9 cellular contexts compared by ENCODE assay signal in the genomic region with DNA sequence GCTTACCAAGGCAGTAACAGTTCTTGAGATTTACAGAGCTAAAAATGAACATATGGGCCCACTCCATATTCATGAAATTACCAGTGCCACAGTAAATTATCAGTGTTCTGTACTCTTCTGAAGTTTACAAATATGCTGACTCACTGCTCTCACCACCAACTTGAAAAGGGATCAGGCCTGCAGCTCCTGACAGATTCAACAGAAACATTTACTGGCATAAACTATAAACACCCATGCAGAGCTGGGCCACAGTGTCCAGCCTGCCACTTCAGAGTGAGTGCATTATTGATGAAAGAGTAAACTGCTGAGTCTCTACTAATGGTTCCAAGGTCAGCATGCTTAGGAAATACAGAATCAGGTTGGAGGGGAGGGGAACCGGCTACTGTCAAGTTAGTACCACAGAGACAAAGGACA.
DNase-seq lines count a peak whose midpoint lies in the region; ATAC-seq, FAIRE-seq and TF ChIP-seq lines count a peak whose summit lies in the region.
"Had no signal": no experiment of that assay in that cellular context is flagged by ENCODE, and none has a peak within 500 bp of the region (broad histone marks: within the 10 kb centered on the region; RNA-seq: fewer than 3 reads in every experiment).

No MANE protein-coding gene starts in this region.

- no peaks in the 10 kb centered on the region for H3K9me2 ChIP-seq in MM.1S (replicated peaks; ENCODE audit: insufficient read depth, low read length)

- H2AFZ ChIP-seq in MM.1S (ENCODE audit: low read length): no peak overlapping the region

- ATAC-seq in mucosa of descending colon (peak; percentile 18), GM21723 (IDR thresholded peaks at IDR 0.05; ENCODE audit: unreplicated experiment) (no peak), GM21576 (IDR thresholded peaks at IDR 0.05; ENCODE audit: unreplicated experiment) (no peak)
- no peak for ATAC-seq in activated CD4-positive, CD25-positive, alpha-beta regulatory T cell treated with anti-CD3 and anti-CD28 coated beads, Interleukin-2, amount 50 U/mL, for 24 hours

- intact Hi-C loops in mucosa of descending colon (cut with DNase I, micrococcal nuclease): no loop called here

- peaks cover 20% of the 10 kb centered on the region for H3F3A ChIP-seq in MM.1S (ENCODE audit: insufficient read depth, low read length)

- H4K20me1 ChIP-seq in MM.1S (ENCODE audit: insufficient read depth, low read length): no peaks in the 10 kb centered on the region

- no peak overlapping the region for H3K4me3 ChIP-seq in MM.1S (ENCODE audit: low read length)
- H3K4me3 ChIP-seq in mucosa of descending colon: no peak overlapping the region

- H3K4me1 ChIP-seq in MM.1S (ENCODE audit: low read length): peaks cover 29% of the 10 kb centered on the region
- no peaks in the 10 kb centered on the region for H3K4me1 ChIP-seq in mucosa of descending colon (ENCODE audit: low read depth)

- no peak for TF ChIP-seq POLR2A in GM12891 (IDR thresholded peaks at IDR 0.05; ENCODE audit: low read depth, low read length)

- H3K27ac ChIP-seq in MM.1S (ENCODE audit: low read length): peak overlapping the region; percentile 67

- 0 out of 2 replicates have a peak overlapping the region, but pooled peaks have one; percentile 2 for H3K9ac ChIP-seq in MM.1S (ENCODE audit: low read length)

- peak; percentile 16 for DNase-seq in AG09319 (ENCODE audit: extremely low read depth, low read depth)
- DNase-seq in MM.1S: no peak
- DNase-seq in dedifferentiated amniotic fluid mesenchymal stem cell (ENCODE audit: extremely low spot score): peak; percentile 51
- DNase-seq in mucosa of descending colon: no peak
- no peak for DNase-seq in GM12891 (ENCODE audit: insufficient read length, low spot score)
- DNase-seq: activated CD8-positive, alpha-beta memory T cell treated with anti-CD3 and anti-CD28 coated beads for 24 hours had no signal

- H3K27me3 ChIP-seq in MM.1S (replicated peaks; ENCODE audit: insufficient read depth, low read length): no peaks in the 10 kb centered on the region

- peaks cover 44% of the 10 kb centered on the region for H3K79me2 ChIP-seq in MM.1S (ENCODE audit: low read length)

- peaks cover 6% of the 10 kb centered on the region for H3K36me3 ChIP-seq in MM.1S (replicated peaks; ENCODE audit: insufficient read depth, low read length)
- H3K36me3 ChIP-seq in mucosa of descending colon (ENCODE audit: low read depth): no peaks in the 10 kb centered on the region

- H3K4me2 ChIP-seq in MM.1S (ENCODE audit: low read depth, low read length): peak overlapping the region; percentile 14; the same call in 1 of the 2 replicates

- FAIRE-seq in GM12891 (lab: Jason Lieb, UNC): no peak

- H3K9me3 ChIP-seq in MM.1S (replicated peaks; ENCODE audit: insufficient read depth, low read length) (no peaks in the 10 kb centered on the region), mucosa of descending colon (no peaks in the 10 kb centered on the region)

- no peak for TF ChIP-seq CTCF in AG09319 (IDR thresholded peaks at IDR 0.05; ENCODE audit: low read depth, low read length)
- no peak for TF ChIP-seq CTCF in MM.1S (IDR thresholded peaks at IDR 0.05; ENCODE audit: low read length)
- no peak for TF ChIP-seq CTCF in mucosa of descending colon (IDR thresholded peaks at IDR 0.05)

TF ChIP-seq in GM12891, 5 proteins besides CTCF, POLR2A, EP300 and RAD21:
- no peak for TF ChIP-seq TAF1 (IDR thresholded peaks at IDR 0.05; ENCODE audit: low read depth, low read length)
- no peak for TF ChIP-seq PAX5 (IDR thresholded peaks at IDR 0.05; ENCODE audit: insufficient read depth, low read length, severe bottlenecking)
- no peak for TF ChIP-seq SPI1 (IDR thresholded peaks at IDR 0.05; ENCODE audit: low read depth, low read length)
- TF ChIP-seq POLR2AphosphoS5 (IDR thresholded peaks at IDR 0.05; ENCODE audit: low read depth, low read length): no peak
- TF ChIP-seq POU2F2 (IDR thresholded peaks at IDR 0.05; ENCODE audit: low read depth, low read length): no peak

Comparison
In these comparisons a context has a peak if more than half of its experiments do, and no peak if none do; other contexts are left out.
1. DNase-seq: peak in AG09319 (single experiment) and dedifferentiated amniotic fluid mesenchymal stem cell (single experiment); none in MM.1S (single experiment), mucosa of descending colon (0 of 3) and GM12891 (single experiment).